In the genomic region with DNA sequence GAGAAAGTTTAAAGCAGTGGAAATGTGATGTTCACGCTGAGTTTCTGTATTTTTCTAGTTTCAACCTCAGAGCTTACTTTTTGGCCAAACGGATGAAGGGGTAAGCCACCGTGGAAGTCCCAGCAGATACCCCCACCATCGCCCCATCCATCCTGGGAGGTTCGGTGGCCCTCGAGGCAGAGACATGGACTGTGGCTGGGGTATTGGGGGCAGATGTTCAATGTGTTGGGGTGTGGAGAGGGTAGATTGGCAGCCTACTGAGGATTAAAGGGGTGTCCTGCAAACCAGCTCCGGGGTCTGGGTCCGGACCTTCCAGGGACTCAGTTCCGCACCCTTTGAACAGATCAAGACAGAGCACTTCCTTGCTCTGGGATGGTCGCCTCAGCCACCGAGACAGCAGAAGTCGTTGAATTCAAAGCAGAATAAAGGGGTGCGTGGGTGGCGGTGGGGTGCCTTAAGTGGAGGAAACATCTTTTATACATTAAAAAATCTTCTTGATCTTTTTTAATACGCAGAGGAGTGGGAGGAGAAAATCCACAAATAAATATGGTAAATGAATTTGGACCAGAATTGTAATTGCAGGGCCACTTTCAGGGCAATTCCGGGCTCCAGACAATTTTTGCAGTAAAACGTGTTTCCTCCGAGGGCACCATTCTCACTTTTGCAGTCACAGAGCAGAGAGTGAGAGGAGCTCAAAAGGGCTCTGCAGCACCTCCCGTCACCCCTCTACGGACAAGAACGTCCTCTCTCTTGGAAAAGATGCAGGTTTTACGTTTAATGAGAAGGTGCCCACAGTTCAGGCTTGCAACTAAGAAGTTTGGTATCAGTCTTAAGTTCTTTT, we compare ENCODE assay signal across 2 cellular contexts.
TF ChIP-seq lines count a peak whose summit lies in the region.

No MANE protein-coding gene starts in this region.

TF ChIP-seq in IMR-90, 13 proteins besides CTCF, POLR2A, EP300 and RAD21:
- no peak for TF ChIP-seq RFX5 (IDR thresholded peaks at IDR 0.05; ENCODE audit: low read depth, low read length)
- no peak for TF ChIP-seq FOS (IDR thresholded peaks at IDR 0.05; ENCODE audit: low read depth, low read length)
- no peak for TF ChIP-seq NFE2L2 (IDR thresholded peaks at IDR 0.05; ENCODE audit: low read depth, low read length)
- TF ChIP-seq MAFK (IDR thresholded peaks at IDR 0.05; ENCODE audit: low read depth, low read length): no peak

TF ChIP-seq in K562, 482 proteins besides CTCF, POLR2A, EP300 and RAD21:
- TF ChIP-seq DMBX1 (CRISPR knock-in tag; IDR thresholded peaks at IDR 0.05; ENCODE audit: borderline replicate concordance) (no peak), ZSCAN29 (IDR thresholded peaks at IDR 0.05) (no peak), AFF4 (CRISPR knock-in tag; IDR thresholded peaks at IDR 0.05) (no peak), FIP1L1 (IDR thresholded peaks at IDR 0.05; ENCODE audit: low read depth, low read length, poor library complexity, severe bottlenecking) (no peak), ZNF311 (CRISPR knock-in tag; IDR thresholded peaks at IDR 0.05) (no peak), TAF1 (IDR thresholded peaks at IDR 0.05; ENCODE audit: control insufficient read depth, extremely low read depth, insufficient read depth, low read length, severe bottlenecking) (no peak), ZNF174 (CRISPR knock-in tag; IDR thresholded peaks at IDR 0.05) (no peak), MAZ (CRISPR knock-in tag; conservative IDR thresholded peaks at IDR 0.05 in 1 of 2, IDR thresholded peaks at IDR 0.05 in 1 of 2) (no peak), CBX3 (IDR thresholded peaks at IDR 0.05; ENCODE audit: borderline replicate concordance in 1 of 2, low read length in 2 of 2) (no peak), MXD1 (CRISPR knock-in tag; IDR thresholded peaks at IDR 0.05; ENCODE audit: borderline replicate concordance, poor library complexity, severe bottlenecking) (no peak), CLOCK (CRISPR knock-in tag; IDR thresholded peaks at IDR 0.05; ENCODE audit: borderline replicate concordance) (no peak)
